14 cellular contexts compared by ENCODE assay signal in the genomic region with DNA sequence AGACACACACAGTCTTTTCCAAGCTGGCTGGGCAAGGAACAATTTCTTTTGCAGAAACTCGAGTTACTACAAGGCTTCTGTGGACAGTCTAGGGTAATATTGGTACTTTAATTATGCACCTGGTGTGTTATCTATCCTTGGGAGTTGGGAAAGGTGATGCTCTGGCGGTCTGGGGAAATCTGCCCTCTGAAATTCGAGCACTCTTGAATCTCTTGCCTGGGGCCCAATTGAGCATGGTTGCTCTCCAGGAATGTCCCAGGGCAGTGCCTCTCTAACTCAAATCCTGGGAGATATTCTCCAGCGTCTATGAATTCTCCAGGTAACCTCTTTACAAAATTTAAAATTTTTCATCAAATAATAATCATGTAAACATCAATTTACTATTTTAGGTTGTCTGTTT.
DNase-seq lines count a peak whose midpoint lies in the region; ATAC-seq and TF ChIP-seq lines count a peak whose summit lies in the region.
"Had no signal": no experiment of that assay in that cellular context is flagged by ENCODE, and none has a peak within 500 bp of the region (broad histone marks: within the 10 kb centered on the region; RNA-seq: fewer than 3 reads in every experiment).

No MANE protein-coding gene starts in this region.

- H3K9me2 ChIP-seq in MM.1S (replicated peaks; ENCODE audit: insufficient read depth, low read length) = no peaks in the 10 kb centered on the region

- H3K4me3 Mint-ChIP-seq in WTC11 = no peak overlapping the region

- peaks cover 6% of the 10 kb centered on the region; the same call in 1 of the 2 replicates for H3K36me3 Mint-ChIP-seq in WTC11
- H3K36me3 Mint-ChIP-seq: CD4-positive, alpha-beta memory T cell had no signal

- TF ChIP-seq CTCF in MM.1S (IDR thresholded peaks at IDR 0.05; ENCODE audit: low read length) (no peak), WTC11 (IDR thresholded peaks at IDR 0.05) (no peak)

- no peak overlapping the region for H3K27ac ChIP-seq in MM.1S (ENCODE audit: low read length)

- CTCF ChIA-PET in WTC11 (lab: Charles Lee) = interaction anchor here (0.6 kb wide), 1 partner anchor 52 kb away, joined by 3 read pairs; no protein-coding TSS in a partner anchor

- H3K27me3 ChIP-seq in MM.1S (replicated peaks; ENCODE audit: insufficient read depth, low read length) = peaks cover 10% of the 10 kb centered on the region

- H3K4me1 ChIP-seq in MM.1S (ENCODE audit: low read length) = peaks cover 13% of the 10 kb centered on the region

- no peak overlapping the region for H3K27ac Mint-ChIP-seq in WTC11
- H3K27ac Mint-ChIP-seq: CD4-positive, alpha-beta memory T cell had no signal

- no peak overlapping the region for H3K4me3 ChIP-seq in MM.1S (ENCODE audit: low read length)

- H3K9me3 ChIP-seq in MM.1S (replicated peaks; ENCODE audit: insufficient read depth, low read length) = no peaks in the 10 kb centered on the region

- H3K79me2 ChIP-seq in MM.1S (ENCODE audit: low read length) = no peaks in the 10 kb centered on the region

- DNase-seq in MM.1S (no peak), WTC11 (ENCODE audit: low spot score) (no peak), left kidney (ENCODE audit: low read depth, low spot score) (peak; percentile 89), NCI-H748 treated with DMSO at 0.1 percent for 48 hours (lab: John Stamatoyannopoulos, UW) (no peak), NCI-H1092 treated with DMSO at 0.1 percent for 48 hours (lab: John Stamatoyannopoulos, UW) (no peak)
- DNase-seq: CD4-positive, alpha-beta memory T cell; DND-41; GOT3; NCI-H1105; NCI-H1694; NCI-H345; SW 1271 had no signal

- no peaks in the 10 kb centered on the region for H3K27me3 Mint-ChIP-seq in WTC11 (ENCODE audit: low read depth)

- H3K4me1 Mint-ChIP-seq in WTC11 = peaks cover 14% of the 10 kb centered on the region

- no peak overlapping the region for H3K9ac ChIP-seq in MM.1S (ENCODE audit: low read length)

- ATAC-seq in WTC11 (peak; percentile 57), GM21619 (IDR thresholded peaks at IDR 0.05; ENCODE audit: unreplicated experiment) (no peak), HG02623 (IDR thresholded peaks at IDR 0.05; ENCODE audit: unreplicated experiment) (no peak)

- H2AFZ ChIP-seq in MM.1S (ENCODE audit: low read length) = no peak overlapping the region

- 0 out of 2 replicates have a peak, but pooled peaks cover 3% of the 10 kb centered on the region for H3F3A ChIP-seq in MM.1S (ENCODE audit: insufficient read depth, low read length)

- POLR2A ChIA-PET in WTC11 (lab: Charles Lee) = no interaction called here

- H3K4me2 ChIP-seq in MM.1S (ENCODE audit: low read depth, low read length) = peak overlapping the region; percentile 51; the same call in 1 of the 2 replicates

- H3K9me3 Mint-ChIP-seq in WTC11 = peaks cover 9% of the 10 kb centered on the region

- H4K20me1 ChIP-seq in MM.1S (ENCODE audit: insufficient read depth, low read length) = no peaks in the 10 kb centered on the region

- H3K36me3 ChIP-seq in MM.1S (replicated peaks; ENCODE audit: insufficient read depth, low read length) = no peaks in the 10 kb centered on the region

TF ChIP-seq in WTC11, 78 proteins besides CTCF, POLR2A, EP300 and RAD21:
- TF ChIP-seq, protein P1, sequence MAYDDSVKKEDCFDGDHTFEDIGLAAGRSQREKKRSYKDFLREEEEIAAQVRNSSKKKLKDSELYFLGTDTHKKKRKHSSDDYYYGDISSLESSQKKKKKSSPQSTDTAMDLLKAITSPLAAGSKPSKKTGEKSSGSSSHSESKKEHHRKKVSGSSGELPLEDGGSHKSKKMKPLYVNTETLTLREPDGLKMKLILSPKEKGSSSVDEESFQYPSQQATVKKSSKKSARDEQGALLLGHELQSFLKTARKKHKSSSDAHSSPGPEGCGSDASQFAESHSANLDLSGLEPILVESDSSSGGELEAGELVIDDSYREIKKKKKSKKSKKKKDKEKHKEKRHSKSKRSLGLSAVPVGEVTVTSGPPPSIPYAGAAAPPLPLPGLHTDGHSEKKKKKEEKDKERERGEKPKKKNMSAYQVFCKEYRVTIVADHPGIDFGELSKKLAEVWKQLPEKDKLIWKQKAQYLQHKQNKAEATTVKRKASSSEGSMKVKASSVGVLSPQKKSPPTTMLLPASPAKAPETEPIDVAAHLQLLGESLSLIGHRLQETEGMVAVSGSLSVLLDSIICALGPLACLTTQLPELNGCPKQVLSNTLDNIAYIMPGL (CRISPR knock-in tag; IDR thresholded peaks at IDR 0.05) = no peak
- no peak for TF ChIP-seq AR (CRISPR knock-in tag; IDR thresholded peaks at IDR 0.05)
- TF ChIP-seq, protein P2, sequence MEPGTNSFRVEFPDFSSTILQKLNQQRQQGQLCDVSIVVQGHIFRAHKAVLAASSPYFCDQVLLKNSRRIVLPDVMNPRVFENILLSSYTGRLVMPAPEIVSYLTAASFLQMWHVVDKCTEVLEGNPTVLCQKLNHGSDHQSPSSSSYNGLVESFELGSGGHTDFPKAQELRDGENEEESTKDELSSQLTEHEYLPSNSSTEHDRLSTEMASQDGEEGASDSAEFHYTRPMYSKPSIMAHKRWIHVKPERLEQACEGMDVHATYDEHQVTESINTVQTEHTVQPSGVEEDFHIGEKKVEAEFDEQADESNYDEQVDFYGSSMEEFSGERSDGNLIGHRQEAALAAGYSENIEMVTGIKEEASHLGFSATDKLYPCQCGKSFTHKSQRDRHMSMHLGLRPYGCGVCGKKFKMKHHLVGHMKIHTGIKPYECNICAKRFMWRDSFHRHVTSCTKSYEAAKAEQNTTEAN (CRISPR knock-in tag; IDR thresholded peaks at IDR 0.05) = no peak
- TF ChIP-seq HMGA2 (CRISPR knock-in tag; IDR thresholded peaks at IDR 0.05) = no peak
- TF ChIP-seq TCF7 (CRISPR knock-in tag; IDR thresholded peaks at IDR 0.05; ENCODE audit: low read depth) = no peak
- no peak for TF ChIP-seq ZMAT4 (CRISPR knock-in tag; IDR thresholded peaks at IDR 0.05)
- TF ChIP-seq SMAD3 (CRISPR knock-in tag; IDR thresholded peaks at IDR 0.05; ENCODE audit: borderline replicate concordance) = no peak
- TF ChIP-seq ZNF396 (CRISPR knock-in tag; IDR thresholded peaks at IDR 0.05; ENCODE audit: borderline replicate concordance) = no peak
- TF ChIP-seq GRHL2 (CRISPR knock-in tag; IDR thresholded peaks at IDR 0.05; ENCODE audit: insufficient replicate concordance, severe bottlenecking) = no peak
- no peak for TF ChIP-seq NR2C2 (CRISPR knock-in tag; IDR thresholded peaks at IDR 0.05)
- no peak for TF ChIP-seq RELA (CRISPR knock-in tag; IDR thresholded peaks at IDR 0.05; ENCODE audit: borderline replicate concordance)
